9 cellular contexts compared by ENCODE assay signal in genomic region chr10:119316729-119317097, GRCh38.
DNase-seq lines count a peak whose midpoint lies in the region; ATAC-seq, FAIRE-seq and TF ChIP-seq lines count a peak whose summit lies in the region.
"Had no signal": no experiment of that assay in that cellular context is flagged by ENCODE, and none has a peak within 500 bp of the region (broad histone marks: within the 10 kb centered on the region; RNA-seq: fewer than 3 reads in every experiment).

No MANE protein-coding gene starts in this region.

- no peaks in the 10 kb centered on the region for H4K20me1 ChIP-seq in PC-9 (ENCODE audit: insufficient read depth)

- H3K36me3 ChIP-seq in PC-9 (ENCODE audit: low read depth) (no peaks in the 10 kb centered on the region), psoas muscle (ENCODE audit: insufficient read depth in 1 of 2, low read depth in 1 of 2) (no peaks in the 10 kb centered on the region), kidney (ENCODE audit: control insufficient read depth in 1 of 2, insufficient read depth in 2 of 2, low read length in 2 of 2) (no peaks in the 10 kb centered on the region)

- no peak overlapping the region for H3K9ac ChIP-seq in kidney (ENCODE audit: low read length in 2 of 2)

- peaks cover 26% of the 10 kb centered on the region for H3F3A ChIP-seq in PC-9 (ENCODE audit: insufficient read depth, low read depth)

- in situ Hi-C loops in GM13976 (cut with MboI; ENCODE audit: low sequenced_read_pairs, unreplicated experiment): no loop called here

- TF ChIP-seq CTCF in PC-9 (conservative IDR thresholded peaks at IDR 0.05) (no peak), psoas muscle (IDR thresholded peaks at IDR 0.05) (no peak), GM13976 (IDR thresholded peaks at IDR 0.05; ENCODE audit: borderline replicate concordance, control extremely low read depth, extremely low read depth, insufficient read depth, missing control alignments) (no peak), kidney (IDR thresholded peaks at IDR 0.05; ENCODE audit: borderline replicate concordance, extremely low read depth, insufficient read depth) (no peak)

- DNase-seq in EL (peak; percentile 93), PC-9 (peak; percentile 55 to 83), epithelial cell of prostate (ENCODE audit: low read depth, low spot score) (no peak), psoas muscle (no peak), GM13976 (ENCODE audit: low spot score) (no peak), kidney (no peak)
- no peak for DNase-seq in NK-92 treated with Interleukin-12 subunit alpha and Interleukin-12 subunit beta, amount 100 ng/mL, for 24 hours (lab: John Stamatoyannopoulos, UW)

- no peaks in the 10 kb centered on the region for H3K79me2 ChIP-seq in PC-9 (ENCODE audit: low read depth)

- no TSS peak for BruUV-seq in PC-9 (replicated peaks; lab: Mats Ljungman, UMichigan)

- CTCF ChIA-PET in PC-9 (lab: Charles Lee): no interaction called here

- H3K9me3 ChIP-seq in PC-9 (ENCODE audit: insufficient read depth, low read depth): no peaks in the 10 kb centered on the region
- H3K9me3 ChIP-seq in psoas muscle: no peaks in the 10 kb centered on the region
- H3K9me3 ChIP-seq in kidney (ENCODE audit: control insufficient read depth in 1 of 2, low read length in 2 of 2): no peaks in the 10 kb centered on the region

- H3K27ac ChIP-seq in PC-9 (peak overlapping the region; percentile 96), epithelial cell of prostate (peak overlapping the region; percentile 74), psoas muscle (peak overlapping the region; percentile 30), kidney (ENCODE audit: low read depth in 2 of 2, low read length in 2 of 2) (no peak overlapping the region)

- WGBS in psoas muscle, 3 donors: 70 to 78% (median 75%) methylated on average over 4 of the region's 4 CpGs

- no peaks in the 10 kb centered on the region for H3K27me3 ChIP-seq in PC-9 (ENCODE audit: insufficient read depth, low read depth)
- H3K27me3 ChIP-seq in psoas muscle (ENCODE audit: insufficient read depth in 3 of 3, low read length in 2 of 3): no peaks in the 10 kb centered on the region

- ATAC-seq in psoas muscle (peak in 1 of 4 donors; percentile 22), HG03097 (IDR thresholded peaks at IDR 0.05; ENCODE audit: low FRiP score, unreplicated experiment) (no peak)
- ATAC-seq: activated CD4-positive, CD25-positive, alpha-beta regulatory T cell treated with anti-CD3 and anti-CD28 coated beads, Interleukin-2, amount 50 U/mL, for 24 hours had no signal

- H3K4me3 ChIP-seq in PC-9 (peak overlapping the region; percentile 13; the same call in 1 of the 2 replicates), psoas muscle (no peak overlapping the region), kidney (ENCODE audit: low read length in 2 of 2) (no peak overlapping the region)

- no peak for FAIRE-seq in kidney (lab: Jason Lieb, UNC)

- peak overlapping the region; percentile 81 for H3K4me2 ChIP-seq in PC-9

- intact Hi-C loops in PC-9 (cut with micrococcal nuclease; ENCODE audit: unreplicated experiment): no loop called here
- intact Hi-C loops in psoas muscle (cut with DNase I): no loop called here
- intact Hi-C loops in kidney (cut with DNase I): no loop called here

- POLR2A ChIA-PET in PC-9 (lab: Charles Lee; ENCODE audit: unreplicated experiment): interaction anchor here (0.7 kb wide), 1 partner anchor 74 kb away, joined by 4 read pairs; no protein-coding TSS in a partner anchor

- peaks cover 46% of the 10 kb centered on the region for H3K4me1 ChIP-seq in PC-9 (replicated peaks; ENCODE audit: insufficient read depth)
- H3K4me1 ChIP-seq in psoas muscle: peaks cover 7% of the 10 kb centered on the region
- H3K4me1 ChIP-seq in kidney (ENCODE audit: control insufficient read depth in 1 of 2, insufficient read depth in 1 of 2, low read depth in 1 of 2, low read length in 2 of 2): peaks cover 6 to 8% of the 10 kb centered on the region in 2 donors

- H2AFZ ChIP-seq in PC-9: no peak overlapping the region

- H3K9me2 ChIP-seq in PC-9 (ENCODE audit: insufficient read depth): no peaks in the 10 kb centered on the region

Comparison
In these comparisons a context has a peak if more than half of its experiments do, and no peak if none do; other contexts are left out.
1. DNase-seq: peak in EL (single experiment) and PC-9 (2 of 2); none in epithelial cell of prostate (single experiment), psoas muscle (0 of 2), NK-92 treated with Interleukin-12 subunit alpha and Interleukin-12 subunit beta, amount 100 ng/mL, for 24 hours (single experiment), GM13976 (single experiment) and kidney (single experiment).
2. H3K27ac ChIP-seq: peak in PC-9 (single experiment), epithelial cell of prostate (single experiment) and psoas muscle (single experiment); none in kidney (0 of 2).